In the genomic region with DNA sequence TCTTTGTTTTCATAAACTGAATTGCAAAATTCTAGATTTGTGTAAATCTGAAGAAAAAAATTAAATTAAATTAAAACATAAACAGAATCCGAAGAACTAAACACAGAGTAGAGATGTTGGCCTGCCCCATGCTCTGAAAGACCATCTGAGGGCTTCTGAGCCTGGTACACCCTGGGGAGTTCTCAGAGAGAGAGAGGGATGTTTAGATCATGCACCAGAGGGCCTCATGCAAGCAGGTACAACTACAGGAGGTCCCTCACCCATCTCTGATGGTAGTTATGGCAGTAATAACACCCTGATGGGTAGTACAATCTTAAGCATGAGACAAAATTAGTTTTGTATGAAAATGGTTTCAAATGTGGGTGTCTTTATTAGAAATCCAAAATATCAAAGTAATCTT, we compare ENCODE assay signal across 21 cellular contexts.
DNase-seq lines count a peak whose midpoint lies in the region; ATAC-seq and TF ChIP-seq lines count a peak whose summit lies in the region.
"Had no signal": no experiment of that assay in that cellular context is flagged by ENCODE, and none has a peak within 500 bp of the region (broad histone marks: within the 10 kb centered on the region; RNA-seq: fewer than 3 reads in every experiment).

No MANE protein-coding gene starts in this region.

- H3K4me1 Mint-ChIP-seq in CD8-positive, alpha-beta T cell (ENCODE audit: low read depth) = peaks cover 17% of the 10 kb centered on the region
- peaks cover 25% of the 10 kb centered on the region for H3K4me1 Mint-ChIP-seq in activated naive CD8-positive, alpha-beta T cell treated with anti-CD3 and anti-CD28 coated beads, Interleukin-2, amount 50 U/mL, for 24 hours
- H3K4me1 Mint-ChIP-seq in osteocyte (ENCODE audit: unreplicated experiment) (peaks cover 43% of the 10 kb centered on the region), GM23338 (no peaks in the 10 kb centered on the region; the same call in 1 of the 3 replicates)

- H3K79me2 ChIP-seq in GM23338 (replicated peaks; ENCODE audit: insufficient read depth) = no peaks in the 10 kb centered on the region
- H3K79me2 ChIP-seq: parathyroid adenoma had no signal

- no peaks in the 10 kb centered on the region for H3K36me3 ChIP-seq in CD8-positive, alpha-beta T cell (ENCODE audit: insufficient read depth, low read length)
- H3K36me3 ChIP-seq in GM23338 (ENCODE audit: insufficient read depth) = no peaks in the 10 kb centered on the region
- H3K36me3 ChIP-seq: esophagus squamous epithelium, sigmoid colon, thyroid gland had no signal

- no peaks in the 10 kb centered on the region for H3K9me3 Mint-ChIP-seq in CD8-positive, alpha-beta T cell
- no peaks in the 10 kb centered on the region for H3K9me3 Mint-ChIP-seq in activated naive CD8-positive, alpha-beta T cell treated with anti-CD3 and anti-CD28 coated beads, Interleukin-2, amount 50 U/mL, for 24 hours
- no peaks in the 10 kb centered on the region for H3K9me3 Mint-ChIP-seq in osteocyte (ENCODE audit: unreplicated experiment)
- no peaks in the 10 kb centered on the region for H3K9me3 Mint-ChIP-seq in GM23338
- H3K9me3 Mint-ChIP-seq: activated naive CD4-positive, alpha-beta T cell treated with anti-CD3 and anti-CD28 coated beads for 36 hours; effector memory CD8-positive, alpha-beta T cell; WTC11 had no signal

- peak overlapping the region; percentile 12 for H3K27ac Mint-ChIP-seq in CD8-positive, alpha-beta T cell
- H3K27ac Mint-ChIP-seq in activated naive CD8-positive, alpha-beta T cell treated with anti-CD3 and anti-CD28 coated beads, Interleukin-2, amount 50 U/mL, for 24 hours = peak overlapping the region; percentile 21
- H3K27ac Mint-ChIP-seq in osteocyte (ENCODE audit: unreplicated experiment) (peak overlapping the region; percentile 61), GM23338 (no peak overlapping the region)
- H3K27ac Mint-ChIP-seq: activated naive CD4-positive, alpha-beta T cell treated with anti-CD3 and anti-CD28 coated beads for 36 hours; effector memory CD8-positive, alpha-beta T cell; natural killer cell; WTC11 had no signal

- H3K36me3 Mint-ChIP-seq in CD8-positive, alpha-beta T cell = no peaks in the 10 kb centered on the region
- no peaks in the 10 kb centered on the region for H3K36me3 Mint-ChIP-seq in activated naive CD8-positive, alpha-beta T cell treated with anti-CD3 and anti-CD28 coated beads, Interleukin-2, amount 50 U/mL, for 24 hours (ENCODE audit: low read depth)
- H3K36me3 Mint-ChIP-seq in osteocyte (ENCODE audit: unreplicated experiment) = no peaks in the 10 kb centered on the region
- no peaks in the 10 kb centered on the region for H3K36me3 Mint-ChIP-seq in GM23338 (ENCODE audit: low read depth)
- H3K36me3 Mint-ChIP-seq: natural killer cell, WTC11 had no signal

- H4K20me1 ChIP-seq in GM23338 (replicated peaks; ENCODE audit: insufficient read depth) = no peaks in the 10 kb centered on the region

- no peak overlapping the region for H2AFZ ChIP-seq in GM23338
- H2AFZ ChIP-seq: parathyroid adenoma had no signal

- CTCF ChIA-PET in CD8-positive, alpha-beta T cell (lab: Charles Lee) = no interaction called here

- no peaks in the 10 kb centered on the region for H3K9me3 ChIP-seq in CD8-positive, alpha-beta T cell (ENCODE audit: low read length)
- H3K9me3 ChIP-seq: esophagus squamous epithelium, sigmoid colon, thyroid gland had no signal

- no peaks in the 10 kb centered on the region for H3K27me3 ChIP-seq in CD8-positive, alpha-beta T cell (ENCODE audit: insufficient read depth, low read length)
- no peaks in the 10 kb centered on the region for H3K27me3 ChIP-seq in GM23338 (ENCODE audit: insufficient read depth)
- H3K27me3 ChIP-seq: esophagus squamous epithelium, sigmoid colon, thyroid gland had no signal

- H3K27ac ChIP-seq in CD8-positive, alpha-beta T cell (ENCODE audit: low read depth, low read length) = no peak overlapping the region
- H3K27ac ChIP-seq in GM23338 (ENCODE audit: low read depth) = no peak overlapping the region
- H3K27ac ChIP-seq: esophagus squamous epithelium, parathyroid adenoma, sigmoid colon, SK-N-MC, thyroid gland had no signal

- no peaks in the 10 kb centered on the region for H3K9me2 ChIP-seq in GM23338 (ENCODE audit: insufficient read depth)

- ATAC-seq in CD8-positive, alpha-beta T cell = no peak
- ATAC-seq in HG02759 (IDR thresholded peaks at IDR 0.05; ENCODE audit: unreplicated experiment) (peak; percentile 30), GM23338 (no peak), GM21619 (IDR thresholded peaks at IDR 0.05; ENCODE audit: unreplicated experiment) (no peak)
- ATAC-seq in activated naive CD8-positive, alpha-beta T cell treated with anti-CD3 and anti-CD28 coated beads, Interleukin-2, amount 50 U/mL, for 24 hours = no peak
- ATAC-seq: effector memory CD8-positive, alpha-beta T cell; natural killer cell; WTC11 had no signal

- no peak overlapping the region for H3K4me3 ChIP-seq in CD8-positive, alpha-beta T cell (ENCODE audit: low read depth, low read length)
- H3K4me3 ChIP-seq in GM23338 = no peak overlapping the region
- H3K4me3 ChIP-seq: esophagus squamous epithelium, sigmoid colon, SK-N-MC, thyroid gland had no signal

- TF ChIP-seq CTCF in CD8-positive, alpha-beta T cell (IDR thresholded peaks at IDR 0.05) = no peak
- TF ChIP-seq CTCF in osteocyte (IDR thresholded peaks at IDR 0.05) = no peak
- no peak for TF ChIP-seq CTCF in GM23338 (conservative IDR thresholded peaks at IDR 0.05; ENCODE audit: low read depth in 2 of 2)

- no peak overlapping the region for H3K4me3 Mint-ChIP-seq in CD8-positive, alpha-beta T cell
- H3K4me3 Mint-ChIP-seq in activated naive CD8-positive, alpha-beta T cell treated with anti-CD3 and anti-CD28 coated beads, Interleukin-2, amount 50 U/mL, for 24 hours = no peak overlapping the region
- H3K4me3 Mint-ChIP-seq in osteocyte (ENCODE audit: unreplicated experiment) (no peak overlapping the region), GM23338 (no peak overlapping the region)
- H3K4me3 Mint-ChIP-seq: activated naive CD4-positive, alpha-beta T cell treated with anti-CD3 and anti-CD28 coated beads for 36 hours; effector memory CD8-positive, alpha-beta T cell; natural killer cell; WTC11 had no signal

- H3K4me1 ChIP-seq in CD8-positive, alpha-beta T cell (ENCODE audit: insufficient read depth, low read length) = peaks cover 9% of the 10 kb centered on the region
- H3K4me1 ChIP-seq in GM23338 (ENCODE audit: insufficient read depth) = no peaks in the 10 kb centered on the region
- H3K4me1 ChIP-seq: esophagus squamous epithelium, parathyroid adenoma, thyroid gland had no signal

- POLR2A ChIA-PET in CD8-positive, alpha-beta T cell (lab: Charles Lee) = no interaction called here

- no peaks in the 10 kb centered on the region for H3F3A ChIP-seq in GM23338 (replicated peaks; ENCODE audit: low read depth)

- DNase-seq in CD8-positive, alpha-beta T cell = no peak
- DNase-seq in activated naive CD8-positive, alpha-beta T cell treated with anti-CD3 and anti-CD28 coated beads, Interleukin-2, amount 50 U/mL, for 24 hours = no peak
- DNase-seq in osteocyte (ENCODE audit: extremely low spot score, unreplicated experiment) = no peak
- DNase-seq in GM23338 (ENCODE audit: low spot score) = no peak
- no peak for DNase-seq in activated T-cell treated with anti-CD3 and anti-CD28 coated beads for 4 hours
- DNase-seq: activated CD8-positive, alpha-beta memory T cell treated with anti-CD3 and anti-CD28 coated beads for 24 hours; activated naive CD4-positive, alpha-beta T cell treated with anti-CD3 and anti-CD28 coated beads for 36 hours; activated T-cell treated with anti-CD3 and anti-CD28 coated beads, Interleukin-2, amount 50 U/mL, for 48 hours; aorta; COR-L47; effector memory CD8-positive, alpha-beta T cell; esophagus squamous epithelium; natural killer cell; NCI-H2029; sigmoid colon; thyroid gland had no signal

- intact Hi-C loops in CD8-positive, alpha-beta T cell (cut with DNase I, micrococcal nuclease) = no loop called here

- H3K27me3 Mint-ChIP-seq in CD8-positive, alpha-beta T cell (ENCODE audit: low read depth) = no peaks in the 10 kb centered on the region
- peaks cover 2% of the 10 kb centered on the region for H3K27me3 Mint-ChIP-seq in activated naive CD8-positive, alpha-beta T cell treated with anti-CD3 and anti-CD28 coated beads, Interleukin-2, amount 50 U/mL, for 24 hours
- H3K27me3 Mint-ChIP-seq in osteocyte (ENCODE audit: unreplicated experiment) (no peaks in the 10 kb centered on the region), GM23338 (ENCODE audit: insufficient read depth, low read depth, poor library complexity) (no peaks in the 10 kb centered on the region)

- no peak overlapping the region for H3K4me2 ChIP-seq in GM23338

TF ChIP-seq in GM23338, 12 proteins besides CTCF, POLR2A, EP300 and RAD21 (continues in another document):
- TF ChIP-seq ZNF114 (CRISPR knock-in tag; IDR thresholded peaks at IDR 0.05) (no peak), ZNF331 (CRISPR knock-in tag; IDR thresholded peaks at IDR 0.05; ENCODE audit: low read depth) (no peak)
